ENCODE assay signal across 8 cellular contexts in genomic region chr1:25232027-25232865, GRCh38. TPM values are rescaled to one million over a fixed set of nuclear protein-coding genes. Genes with fewer than 3 reads are reported as not detected.
DNase-seq lines count a peak whose midpoint lies in the region; ATAC-seq and FAIRE-seq lines count a peak whose summit lies in the region.

TSS of gene SYF2 (minus strand) at chr1:25232502. CDS start at chr1:25232467, 35 bp downstream.

- no peaks in the 10 kb centered on the region for H3K27me3 ChIP-seq in HUES48 (ENCODE audit: control insufficient read depth, insufficient read depth, low read length)
- H3K27me3 ChIP-seq in NT2/D1 (ENCODE audit: insufficient read depth, insufficient read length) = no peaks in the 10 kb centered on the region

- peaks cover 35% of the 10 kb centered on the region for H3K4me1 Mint-ChIP-seq in activated CD8-positive, alpha-beta memory T cell treated with anti-CD3 and anti-CD28 coated beads, Interleukin-2, amount 10 ng/mL, durations not matched to agents 7 days and 5 days

- H3K9me3 ChIP-seq in HUES48 (ENCODE audit: control insufficient read depth, insufficient read depth, low read length) = no peaks in the 10 kb centered on the region
- H3K9me3 ChIP-seq in NT2/D1 (ENCODE audit: insufficient read depth, low read length) = no peaks in the 10 kb centered on the region

- H3K9me3 Mint-ChIP-seq in activated CD8-positive, alpha-beta memory T cell treated with anti-CD3 and anti-CD28 coated beads, Interleukin-2, amount 10 ng/mL, durations not matched to agents 7 days and 5 days (ENCODE audit: low read depth) = no peaks in the 10 kb centered on the region

- peak; percentile 72 for ATAC-seq in GM21390 (IDR thresholded peaks at IDR 0.05; ENCODE audit: unreplicated experiment)
- ATAC-seq in activated CD8-positive, alpha-beta memory T cell treated with anti-CD3 and anti-CD28 coated beads, Interleukin-2, amount 10 ng/mL, durations not matched to agents 7 days and 5 days = peak; percentile 92

- H3K27me3 Mint-ChIP-seq in activated CD8-positive, alpha-beta memory T cell treated with anti-CD3 and anti-CD28 coated beads, Interleukin-2, amount 10 ng/mL, durations not matched to agents 7 days and 5 days = no peaks in the 10 kb centered on the region

- H3K4me1 ChIP-seq in HUES48 (ENCODE audit: control insufficient read depth, insufficient read depth, low read length) (peaks cover 3% of the 10 kb centered on the region; the same call in 1 of the 2 replicates), NT2/D1 (ENCODE audit: insufficient read depth, insufficient read length) (peaks cover 3% of the 10 kb centered on the region)

- FAIRE-seq in endometrium (lab: Jason Lieb, UNC) = peak; percentile 88

- DNase-seq in COLO829 (ENCODE audit: low spot score) = peak; percentile 95
- peak; percentile 96 for DNase-seq in NT2/D1 (ENCODE audit: low read depth, low spot score)
- peak; percentile 95 for DNase-seq in activated CD8-positive, alpha-beta memory T cell treated with anti-CD3 and anti-CD28 coated beads, Interleukin-2, amount 10 ng/mL, durations not matched to agents 7 days and 5 days
- peak; percentile 93 for DNase-seq in mesenteric fat pad (ENCODE audit: low spot score)
- DNase-seq in stimulated activated CD8-positive, alpha-beta memory T cell treated with anti-CD3 and anti-CD28 coated beads, Interleukin-15, amount 100 ng/mL, for 24 hours (ENCODE audit: low read depth) = peak; percentile 70

- H3K4me3 ChIP-seq in HUES48 (ENCODE audit: low read depth, low read length) (peak within 1 kb of the TSS; percentile 96), NT2/D1 (ENCODE audit: insufficient read length, low read depth) (peak within 1 kb of the TSS; percentile 97)

- H3K36me3 Mint-ChIP-seq in activated CD8-positive, alpha-beta memory T cell treated with anti-CD3 and anti-CD28 coated beads, Interleukin-2, amount 10 ng/mL, durations not matched to agents 7 days and 5 days = peaks cover 24% of the 10 kb centered on the region

- H3K36me3 ChIP-seq in HUES48 (ENCODE audit: control insufficient read depth, insufficient read depth, low read length) (peaks cover 26% of the 10 kb centered on the region), NT2/D1 (ENCODE audit: insufficient read depth, insufficient read length, low read length) (peaks cover 69% of the 10 kb centered on the region)

- peak within 1 kb of the TSS; percentile 95 for H3K27ac ChIP-seq in HUES48 (ENCODE audit: low read depth, low read length)

- H3K9ac ChIP-seq in HUES48 (ENCODE audit: low read depth, low read length) (peak within 1 kb of the TSS; percentile 94), NT2/D1 (ENCODE audit: insufficient read length, low read depth) (peak within 1 kb of the TSS; percentile 99)

- CTCF ChIA-PET in activated CD8-positive, alpha-beta memory T cell treated with anti-CD3 and anti-CD28 coated beads, Interleukin-2, amount 10 ng/mL, durations not matched to agents 7 days and 5 days (lab: Charles Lee) = interaction anchor here (0.8 to 2.5 kb wide), 12 partner anchors 11 to 697 kb away, joined by 3 to 13 read pairs (median 3); no protein-coding TSS in a partner anchor

- no peak within 1 kb of the TSS for H3K27ac Mint-ChIP-seq in activated CD8-positive, alpha-beta memory T cell treated with anti-CD3 and anti-CD28 coated beads, Interleukin-2, amount 10 ng/mL, durations not matched to agents 7 days and 5 days

- H3K4me3 Mint-ChIP-seq in activated CD8-positive, alpha-beta memory T cell treated with anti-CD3 and anti-CD28 coated beads, Interleukin-2, amount 10 ng/mL, durations not matched to agents 7 days and 5 days = no peak within 1 kb of the TSS

RNA-seq across cellular contexts. Expression of gene SYF2, which starts in this region (rescaled TPM):
- total RNA-seq in activated CD8-positive, alpha-beta memory T cell treated with anti-CD3 and anti-CD28 coated beads, Interleukin-2, amount 10 ng/mL, durations not matched to agents 7 days and 5 days = 10 to 100 TPM; 33.0 to 33.8 TPM
- 31.9 TPM for total RNA-seq in mesenteric fat pad

Comparison
In these comparisons a context has a peak if more than half of its experiments do, and no peak if none do; other contexts are left out.
1. Peak in every context shown above with its lines: DNase-seq, ATAC-seq, H3K4me3 ChIP-seq and H3K27ac ChIP-seq.